ENCODE assay signal across 15 cellular contexts in genomic region chr13:98407575-98407974, GRCh38.
A peak's percentile ranks its signal among the peaks of the same experiment; 100 is the strongest.
DNase-seq lines count a peak whose midpoint lies in the region; ATAC-seq and TF ChIP-seq lines count a peak whose summit lies in the region.
"Had no signal": no experiment of that assay in that cellular context is flagged by ENCODE, and none has a peak within 500 bp of the region (broad histone marks: within the 10 kb centered on the region; RNA-seq: fewer than 3 reads in every experiment).

No MANE protein-coding gene starts in this region.

- H3K27ac Mint-ChIP-seq in stimulated activated naive CD8-positive, alpha-beta T cell treated with anti-CD3 and anti-CD28 coated beads, Interleukin-15, amount 100 ng/mL, for 72 hours, result no peak overlapping the region
- H3K27ac Mint-ChIP-seq in progenitor cell of endocrine pancreas, result peak overlapping the region; percentile 46
- no peak overlapping the region for H3K27ac Mint-ChIP-seq in naive thymus-derived CD4-positive, alpha-beta T cell
- H3K27ac Mint-ChIP-seq: CD4-positive, alpha-beta T cell; GM23338; HFFc6 had no signal

- H3K27ac ChIP-seq in naive thymus-derived CD4-positive, alpha-beta T cell (ENCODE audit: low read depth, low read length), result no peak overlapping the region
- H3K27ac ChIP-seq: HL-60 had no signal

- POLR2A ChIA-PET in naive thymus-derived CD4-positive, alpha-beta T cell (lab: Charles Lee), result interaction anchor here (0.7 kb wide), 1 partner anchor 42 kb away, joined by 3 read pairs; no protein-coding TSS in a partner anchor

- no peaks in the 10 kb centered on the region for H3K36me3 ChIP-seq in naive thymus-derived CD4-positive, alpha-beta T cell (ENCODE audit: control insufficient read depth in 2 of 3, insufficient read depth in 3 of 3, low read length in 3 of 3)

- no peak for DNase-seq in stimulated activated naive CD8-positive, alpha-beta T cell treated with anti-CD3 and anti-CD28 coated beads, Interleukin-15, Interleukin-2, amounts not matched to agents 100 U/mL and 50 U/mL, for 24 hours
- no peak for DNase-seq in stimulated activated naive CD8-positive, alpha-beta T cell treated with anti-CD3 and anti-CD28 coated beads, Interleukin-15, amount 100 ng/mL, for 72 hours
- peak; percentile 33 for DNase-seq in mesenteric fat pad (ENCODE audit: low spot score)
- DNase-seq in progenitor cell of endocrine pancreas (ENCODE audit: low spot score, unreplicated experiment), result no peak
- no peak for DNase-seq in naive thymus-derived CD4-positive, alpha-beta T cell
- DNase-seq in NCI-H1694 treated with DMSO at 0.1 percent for 48 hours (lab: John Stamatoyannopoulos, UW), result no peak
- DNase-seq: ACHN; Caco-2; CD4-positive, alpha-beta T cell; GF-D8; HFFc6; IMR-90 had no signal

- H3K4me1 Mint-ChIP-seq in stimulated activated naive CD8-positive, alpha-beta T cell treated with anti-CD3 and anti-CD28 coated beads, Interleukin-15, amount 100 ng/mL, for 72 hours, result peaks cover 15% of the 10 kb centered on the region
- H3K4me1 Mint-ChIP-seq in progenitor cell of endocrine pancreas (ENCODE audit: low read depth), result peaks cover 47% of the 10 kb centered on the region
- H3K4me1 Mint-ChIP-seq in naive thymus-derived CD4-positive, alpha-beta T cell, result peaks cover 7 to 29% (median 20%) of the 10 kb centered on the region in 7 donors

- no peaks in the 10 kb centered on the region for H3K9me3 ChIP-seq in naive thymus-derived CD4-positive, alpha-beta T cell (ENCODE audit: control insufficient read depth in 2 of 3, low read length in 3 of 3)
- H3K9me3 ChIP-seq: Caco-2 had no signal

- peaks cover 0 to 5% of the 10 kb centered on the region in 2 donors for H3K27me3 ChIP-seq in naive thymus-derived CD4-positive, alpha-beta T cell (ENCODE audit: control insufficient read depth in 2 of 2, insufficient read depth in 2 of 2, low read length in 2 of 2)

- peaks cover 40% of the 10 kb centered on the region for H3K36me3 Mint-ChIP-seq in progenitor cell of endocrine pancreas (ENCODE audit: insufficient read depth)
- H3K36me3 Mint-ChIP-seq in naive thymus-derived CD4-positive, alpha-beta T cell, result no peaks in the 10 kb centered on the region

- H3K27me3 Mint-ChIP-seq in stimulated activated naive CD8-positive, alpha-beta T cell treated with anti-CD3 and anti-CD28 coated beads, Interleukin-15, amount 100 ng/mL, for 72 hours, result no peaks in the 10 kb centered on the region
- no peaks in the 10 kb centered on the region for H3K27me3 Mint-ChIP-seq in progenitor cell of endocrine pancreas
- peaks cover 0 to 13% (median 0%) of the 10 kb centered on the region in 5 donors for H3K27me3 Mint-ChIP-seq in naive thymus-derived CD4-positive, alpha-beta T cell

- intact Hi-C loops in naive thymus-derived CD4-positive, alpha-beta T cell (cut with micrococcal nuclease), result no loop called here

- CTCF ChIA-PET in naive thymus-derived CD4-positive, alpha-beta T cell (lab: Charles Lee), result no interaction called here

- H3K4me3 Mint-ChIP-seq in stimulated activated naive CD8-positive, alpha-beta T cell treated with anti-CD3 and anti-CD28 coated beads, Interleukin-15, amount 100 ng/mL, for 72 hours, result no peak overlapping the region
- no peak overlapping the region for H3K4me3 Mint-ChIP-seq in progenitor cell of endocrine pancreas (ENCODE audit: low read depth)
- no peak overlapping the region for H3K4me3 Mint-ChIP-seq in naive thymus-derived CD4-positive, alpha-beta T cell
- H3K4me3 Mint-ChIP-seq: CD4-positive, alpha-beta T cell; GM23338; HFFc6 had no signal

- TF ChIP-seq CTCF in progenitor cell of endocrine pancreas (IDR thresholded peaks at IDR 0.05; ENCODE audit: unreplicated experiment), result no peak

- ATAC-seq in stimulated activated naive CD8-positive, alpha-beta T cell treated with anti-CD3 and anti-CD28 coated beads, Interleukin-15, Interleukin-2, amounts not matched to agents 100 U/mL and 50 U/mL, for 24 hours, result peak; percentile 23
- ATAC-seq in stimulated activated naive CD8-positive, alpha-beta T cell treated with anti-CD3 and anti-CD28 coated beads, Interleukin-15, amount 100 ng/mL, for 72 hours, result no peak
- no peak for ATAC-seq in naive thymus-derived CD4-positive, alpha-beta T cell
- ATAC-seq: GM23338, HCT116 had no signal

- H3K9me3 Mint-ChIP-seq in stimulated activated naive CD8-positive, alpha-beta T cell treated with anti-CD3 and anti-CD28 coated beads, Interleukin-15, amount 100 ng/mL, for 72 hours, result no peaks in the 10 kb centered on the region
- no peaks in the 10 kb centered on the region for H3K9me3 Mint-ChIP-seq in progenitor cell of endocrine pancreas (ENCODE audit: low read depth)
- H3K9me3 Mint-ChIP-seq in naive thymus-derived CD4-positive, alpha-beta T cell, result no peaks in the 10 kb centered on the region
- H3K9me3 Mint-ChIP-seq: CD4-positive, alpha-beta T cell; GM23338; HFFc6 had no signal

- peaks cover 0 to 5% of the 10 kb centered on the region in 2 donors for H3K4me1 ChIP-seq in naive thymus-derived CD4-positive, alpha-beta T cell (ENCODE audit: control insufficient read depth in 2 of 2, insufficient read depth in 2 of 2, low read length in 2 of 2)
- H3K4me1 ChIP-seq: Caco-2 had no signal

- no peak overlapping the region for H3K4me3 ChIP-seq in naive thymus-derived CD4-positive, alpha-beta T cell (ENCODE audit: low read length)
- H3K4me3 ChIP-seq: GM23338 had no signal
